28 cellular contexts compared by ENCODE assay signal in genomic region chr10:77789861-77790260, GRCh38.
DNase-seq lines count a peak whose midpoint lies in the region; ATAC-seq, FAIRE-seq and TF ChIP-seq lines count a peak whose summit lies in the region.
"Had no signal": no experiment of that assay in that cellular context is flagged by ENCODE, and none has a peak within 500 bp of the region (broad histone marks: within the 10 kb centered on the region; RNA-seq: fewer than 3 reads in every experiment).

No MANE protein-coding gene starts in this region.

- no peak overlapping the region for H3K4me3 Mint-ChIP-seq in chondrocyte (ENCODE audit: unreplicated experiment)
- H3K4me3 Mint-ChIP-seq in stimulated activated memory B cell treated with anti-CD40 and anti-IgM and Interleukin-4, amounts not matched to agents 10 μg/mL and 1 μg/mL and 100 μg/mL, for 72 hours, result no peak overlapping the region
- H3K4me3 Mint-ChIP-seq: CD14-positive monocyte; CD4-positive, alpha-beta T cell; CD8-positive, alpha-beta memory T cell; GM23338; HFFc6 had no signal

- H3K36me3 Mint-ChIP-seq in chondrocyte (ENCODE audit: low read depth), result peaks cover 33% of the 10 kb centered on the region
- no peaks in the 10 kb centered on the region for H3K36me3 Mint-ChIP-seq in stimulated activated memory B cell treated with anti-CD40 and anti-IgM and Interleukin-4, amounts not matched to agents 10 μg/mL and 1 μg/mL and 100 μg/mL, for 72 hours
- H3K36me3 Mint-ChIP-seq: CD14-positive monocyte had no signal

- POLR2A ChIA-PET in HepG2 (lab: Yijun Ruan, JAX), result no interaction called here

- BruUV-seq in HepG2 (replicated peaks; lab: Mats Ljungman, UMichigan), result no TSS peak

- H2AFZ ChIP-seq in HepG2 (ENCODE audit: low read length), result no peak overlapping the region
- H2AFZ ChIP-seq: GM23338 had no signal

- no peaks in the 10 kb centered on the region for H3K9me3 ChIP-seq in HepG2 (ENCODE audit: low read length)
- H3K9me3 ChIP-seq in right lobe of liver, result no peaks in the 10 kb centered on the region
- H3K9me3 ChIP-seq: A549; BE2C; BLaER1 treated with 17β-estradiol and CSF1 and Interleukin-3, amounts not matched to agents 10 nM and 100 nM; HAP-1 had no signal

- TF ChIP-seq POLR2A in HepG2 (IDR thresholded peaks at IDR 0.05; ENCODE audit: insufficient read depth in 1 of 2, low read depth in 2 of 2, low read length in 2 of 2) (no peak), right lobe of liver (IDR thresholded peaks at IDR 0.05) (no peak)

- no peak for TF ChIP-seq RAD21 in HepG2 (CRISPR knock-in tag; IDR thresholded peaks at IDR 0.05)

- H3K27me3 Mint-ChIP-seq in chondrocyte (ENCODE audit: low read depth), result no peaks in the 10 kb centered on the region
- no peaks in the 10 kb centered on the region for H3K27me3 Mint-ChIP-seq in stimulated activated memory B cell treated with anti-CD40 and anti-IgM and Interleukin-4, amounts not matched to agents 10 μg/mL and 1 μg/mL and 100 μg/mL, for 72 hours
- H3K27me3 Mint-ChIP-seq: CD4-positive, alpha-beta T cell; CD8-positive, alpha-beta memory T cell had no signal

- H3K27ac ChIP-seq in HepG2 (ENCODE audit: extremely low read length, insufficient read depth, low read length) (no peak overlapping the region), right lobe of liver (no peak overlapping the region)
- H3K27ac ChIP-seq: A549; BLaER1 treated with 17β-estradiol and CSF1 and Interleukin-3, amounts not matched to agents 10 nM and 100 nM had no signal

- peaks cover 23% of the 10 kb centered on the region for H3K4me1 Mint-ChIP-seq in chondrocyte (ENCODE audit: low read depth)
- H3K4me1 Mint-ChIP-seq in stimulated activated memory B cell treated with anti-CD40 and anti-IgM and Interleukin-4, amounts not matched to agents 10 μg/mL and 1 μg/mL and 100 μg/mL, for 72 hours, result no peaks in the 10 kb centered on the region
- H3K4me1 Mint-ChIP-seq: CD14-positive monocyte, GM23338 had no signal

- no peak for FAIRE-seq in HepG2 (lab: Jason Lieb, UNC)
- FAIRE-seq: A549, D721Med, GM12878, GM18507, H54 had no signal

- in situ Hi-C loops in HepG2 (cut with HindIII; ENCODE audit: extremely low pct_ligation_motif_present, low pct_unique_long_range_greater_than_20kb) (no loop called here), GM13977 (cut with MboI; ENCODE audit: low pct_unique_long_range_greater_than_20kb, low sequenced_read_pairs, unreplicated experiment) (no loop called here)

- H3K4me2 ChIP-seq in HepG2 (ENCODE audit: low read depth, low read length), result no peak overlapping the region
- H3K4me2 ChIP-seq: A549; BLaER1 treated with 17β-estradiol and CSF1 and Interleukin-3, amounts not matched to agents 10 nM and 100 nM; GM23338 had no signal

- DNase-seq in HepG2 (ENCODE audit: low spot score), result no peak
- no peak for DNase-seq in right lobe of liver
- peak; percentile 53 for DNase-seq in chondrocyte (ENCODE audit: low spot score)
- peak; percentile 53 for DNase-seq in posterior vena cava (ENCODE audit: low spot score)
- DNase-seq in NCI-H526 treated with DMSO at 0.1 percent for 48 hours (lab: John Stamatoyannopoulos, UW), result no peak
- DNase-seq in GM13977 (ENCODE audit: low spot score), result no peak
- DNase-seq: 8988T; ACHN; AML-193; BE2C; CD8-positive, alpha-beta memory T cell; DMS 273 treated with DMSO at 0.1 percent for 48 hours; DMS79; EL; GDM1; HFFc6 had no signal

- peaks cover 4% of the 10 kb centered on the region for H3K9me3 Mint-ChIP-seq in chondrocyte (ENCODE audit: low read depth)
- H3K9me3 Mint-ChIP-seq in stimulated activated memory B cell treated with anti-CD40 and anti-IgM and Interleukin-4, amounts not matched to agents 10 μg/mL and 1 μg/mL and 100 μg/mL, for 72 hours, result peaks cover 5% of the 10 kb centered on the region
- H3K9me3 Mint-ChIP-seq: CD4-positive, alpha-beta T cell; CD8-positive, alpha-beta memory T cell; GM23338 had no signal

- WGBS in HepG2 (ENCODE audit: low lambda C conversion rate), result 91% methylated on average over 3 of the region's 7 CpGs
- no CpG with 5 or more reads among the region's 7 CpGs for WGBS in right lobe of liver (ENCODE audit: insufficient coverage, low coverage, low lambda C conversion rate, missing lambda C conversion rate)

- H3K36me3 ChIP-seq in HepG2 (replicated peaks in 1 of 2; ENCODE audit: control insufficient read depth in 1 of 2, insufficient read depth in 2 of 2, low read length in 2 of 2) (peaks cover 19 to 36% of the 10 kb centered on the region in 2 experiments; a peak in 4 of 5 replicates), right lobe of liver (peaks cover 0 to 13% (median 3%) of the 10 kb centered on the region in 4 donors)

- H3K27me3 ChIP-seq in HepG2 (ENCODE audit: control insufficient read depth in 1 of 2, insufficient read depth in 2 of 2, low read length in 2 of 2) (no peaks in the 10 kb centered on the region), right lobe of liver (no peaks in the 10 kb centered on the region)
- H3K27me3 ChIP-seq: BE2C; BLaER1 treated with 17β-estradiol and CSF1 and Interleukin-3, amounts not matched to agents 10 nM and 100 nM had no signal

- H3K4me1 ChIP-seq in HepG2 (ENCODE audit: insufficient read depth, low read length) (no peaks in the 10 kb centered on the region), right lobe of liver (no peaks in the 10 kb centered on the region)
- H3K4me1 ChIP-seq: A549, BE2C, HAP-1 had no signal

- TF ChIP-seq CTCF in HepG2 (CRISPR knock-in tag; IDR thresholded peaks at IDR 0.05), result no peak
- no peak for TF ChIP-seq CTCF in right lobe of liver (IDR thresholded peaks at IDR 0.05)
- TF ChIP-seq CTCF in chondrocyte (IDR thresholded peaks at IDR 0.05), result no peak
- TF ChIP-seq CTCF in GM13977 (IDR thresholded peaks at IDR 0.05; ENCODE audit: extremely low read depth, insufficient read depth, missing control alignments), result no peak

- TF ChIP-seq EP300 in HepG2 (IDR thresholded peaks at IDR 0.05; ENCODE audit: low read depth in 2 of 2, low read length in 2 of 2) (no peak), HepG2 (CRISPR knock-in tag; IDR thresholded peaks at IDR 0.05; ENCODE audit: borderline replicate concordance) (no peak)

- no peak; the same call in 2 of the 3 replicates for ATAC-seq in HepG2
- ATAC-seq in right lobe of liver, result no peak
- peak; percentile 28 for ATAC-seq in stimulated activated memory B cell treated with anti-CD40 and anti-IgM and Interleukin-4, amounts not matched to agents 10 μg/mL and 1 μg/mL and 100 μg/mL, for 72 hours
- no peak for ATAC-seq in HG02870 (IDR thresholded peaks at IDR 0.05; ENCODE audit: unreplicated experiment)
- ATAC-seq: A549, GM12878, GM23338 had no signal

- intact Hi-C loops in HepG2 (cut with micrococcal nuclease; ENCODE audit: unreplicated experiment), result no loop called here
- intact Hi-C loops in right lobe of liver (cut with DNase I), result no loop called here
- intact Hi-C loops in posterior vena cava (cut with DNase I), result no loop called here

- H3K79me2 ChIP-seq in HepG2 (ENCODE audit: insufficient read depth, low read length), result no peaks in the 10 kb centered on the region

- H3K27ac Mint-ChIP-seq in chondrocyte (ENCODE audit: unreplicated experiment), result no peak overlapping the region
- H3K27ac Mint-ChIP-seq in stimulated activated memory B cell treated with anti-CD40 and anti-IgM and Interleukin-4, amounts not matched to agents 10 μg/mL and 1 μg/mL and 100 μg/mL, for 72 hours, result no peak overlapping the region
- H3K27ac Mint-ChIP-seq: CD14-positive monocyte; CD4-positive, alpha-beta T cell; HFFc6 had no signal

- CTCF ChIA-PET in HepG2 (lab: Yijun Ruan, JAX; ENCODE audit: low intra/inter-chr PET ratio, low total read pairs), result no interaction called here

- no peaks in the 10 kb centered on the region for H4K20me1 ChIP-seq in HepG2 (ENCODE audit: insufficient read depth, low read length)

- no peak overlapping the region for H3K4me3 ChIP-seq in HepG2 (replicated peaks in 1 of 3; ENCODE audit: insufficient read depth in 1 of 3, low read depth in 2 of 3, low read length in 3 of 3)
- H3K4me3 ChIP-seq in right lobe of liver, result no peak overlapping the region
- H3K4me3 ChIP-seq: A549; BLaER1 treated with 17β-estradiol and CSF1 and Interleukin-3, amounts not matched to agents 10 nM and 100 nM; GM12878; GM23338; HAP-1 had no signal

- H3K9ac ChIP-seq in HepG2 (ENCODE audit: insufficient read depth, low read depth, low read length), result no peak overlapping the region
- H3K9ac ChIP-seq: BLaER1 treated with 17β-estradiol and CSF1 and Interleukin-3, amounts not matched to agents 10 nM and 100 nM had no signal

TF ChIP-seq in HepG2, 621 proteins besides CTCF, POLR2A, EP300 and RAD21:
- peak; percentile 50 for TF ChIP-seq AGO2 (optimal IDR thresholded peaks at IDR 0.05; ENCODE audit: low read depth, low read length)
- TF ChIP-seq TOE1 (CRISPR knock-in tag; IDR thresholded peaks at IDR 0.05), result no peak
TF ChIP-seq in HepG2: peak in this region for 1.

Comparison
In these comparisons a context has a peak if more than half of its experiments do, and no peak if none do; other contexts are left out.
1. DNase-seq: peak in chondrocyte (single experiment) and posterior vena cava (single experiment); none in HepG2 (single experiment), right lobe of liver (0 of 3), NCI-H526 treated with DMSO at 0.1 percent for 48 hours (single experiment) and GM13977 (single experiment).